Comparison of ENCODE assay signal across 1 cellular context in the genomic region with DNA sequence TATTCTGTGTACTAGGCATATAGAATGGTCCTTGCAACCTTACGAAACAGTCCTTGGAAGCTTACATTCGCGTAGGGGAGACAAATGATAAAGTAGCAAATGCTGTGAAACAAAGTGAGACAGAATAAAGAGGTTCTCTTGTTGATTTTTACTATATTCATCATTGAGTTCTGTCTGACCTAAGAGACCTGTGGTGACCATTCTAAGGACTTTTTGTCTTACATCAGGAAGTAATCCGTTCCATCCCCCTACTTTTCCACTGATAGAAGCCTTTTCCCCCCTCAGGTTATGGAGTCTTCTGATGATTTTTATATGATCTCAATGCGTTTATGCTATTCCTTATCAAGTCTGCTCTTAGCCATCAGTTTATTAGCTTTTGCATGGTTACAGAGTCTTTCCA.
TF ChIP-seq lines count a peak whose summit lies in the region.

No MANE protein-coding gene starts in this region.

TF ChIP-seq in A549, 52 proteins besides CTCF, POLR2A, EP300 and RAD21 (continued from another document):
- TF ChIP-seq, protein P1, sequence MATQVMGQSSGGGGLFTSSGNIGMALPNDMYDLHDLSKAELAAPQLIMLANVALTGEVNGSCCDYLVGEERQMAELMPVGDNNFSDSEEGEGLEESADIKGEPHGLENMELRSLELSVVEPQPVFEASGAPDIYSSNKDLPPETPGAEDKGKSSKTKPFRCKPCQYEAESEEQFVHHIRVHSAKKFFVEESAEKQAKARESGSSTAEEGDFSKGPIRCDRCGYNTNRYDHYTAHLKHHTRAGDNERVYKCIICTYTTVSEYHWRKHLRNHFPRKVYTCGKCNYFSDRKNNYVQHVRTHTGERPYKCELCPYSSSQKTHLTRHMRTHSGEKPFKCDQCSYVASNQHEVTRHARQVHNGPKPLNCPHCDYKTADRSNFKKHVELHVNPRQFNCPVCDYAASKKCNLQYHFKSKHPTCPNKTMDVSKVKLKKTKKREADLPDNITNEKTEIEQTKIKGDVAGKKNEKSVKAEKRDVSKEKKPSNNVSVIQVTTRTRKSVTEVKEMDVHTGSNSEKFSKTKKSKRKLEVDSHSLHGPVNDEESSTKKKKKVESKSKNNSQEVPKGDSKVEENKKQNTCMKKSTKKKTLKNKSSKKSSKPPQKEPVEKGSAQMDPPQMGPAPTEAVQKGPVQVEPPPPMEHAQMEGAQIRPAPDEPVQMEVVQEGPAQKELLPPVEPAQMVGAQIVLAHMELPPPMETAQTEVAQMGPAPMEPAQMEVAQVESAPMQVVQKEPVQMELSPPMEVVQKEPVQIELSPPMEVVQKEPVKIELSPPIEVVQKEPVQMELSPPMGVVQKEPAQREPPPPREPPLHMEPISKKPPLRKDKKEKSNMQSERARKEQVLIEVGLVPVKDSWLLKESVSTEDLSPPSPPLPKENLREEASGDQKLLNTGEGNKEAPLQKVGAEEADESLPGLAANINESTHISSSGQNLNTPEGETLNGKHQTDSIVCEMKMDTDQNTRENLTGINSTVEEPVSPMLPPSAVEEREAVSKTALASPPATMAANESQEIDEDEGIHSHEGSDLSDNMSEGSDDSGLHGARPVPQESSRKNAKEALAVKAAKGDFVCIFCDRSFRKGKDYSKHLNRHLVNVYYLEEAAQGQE (IDR thresholded peaks at IDR 0.05) = no peak
